In the genomic region with DNA sequence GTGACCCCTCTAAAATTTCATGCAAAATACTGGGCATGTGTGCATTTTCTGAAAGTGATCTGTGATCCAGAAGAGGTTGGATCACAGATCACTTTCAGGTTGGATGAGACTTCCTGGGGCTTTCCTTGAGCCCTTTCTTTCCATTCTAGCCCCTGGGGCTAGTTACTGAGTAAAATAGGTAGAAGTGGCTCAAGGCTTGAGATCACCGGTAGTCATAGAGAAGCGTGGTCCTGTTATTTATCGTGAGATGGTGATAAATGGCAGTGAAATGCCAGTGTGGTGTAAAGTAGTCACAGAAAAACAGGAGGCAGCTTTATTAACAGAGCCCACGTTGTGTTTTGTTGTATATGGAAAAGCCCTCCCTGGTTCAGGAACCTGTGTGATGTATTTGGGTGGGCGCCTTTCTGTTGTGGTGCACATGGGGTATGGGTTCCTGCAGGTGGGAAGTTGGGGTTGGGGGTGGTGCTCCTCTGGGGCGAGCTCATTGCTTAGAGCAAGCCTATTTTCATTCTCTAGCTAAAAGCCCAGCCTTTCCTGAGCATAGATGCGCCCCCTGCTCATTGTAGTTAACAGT, we compare ENCODE assay signal across 12 cellular contexts. TPM values are rescaled to one million over a fixed set of nuclear protein-coding genes. Genes with fewer than 3 reads are reported as not detected.
DNase-seq lines count a peak whose midpoint lies in the region; ATAC-seq and TF ChIP-seq lines count a peak whose summit lies in the region.
"Had no signal": no experiment of that assay in that cellular context is flagged by ENCODE, and none has a peak within 500 bp of the region (broad histone marks: within the 10 kb centered on the region; RNA-seq: fewer than 3 reads in every experiment).

No MANE protein-coding gene starts in this region.

- H2AFZ ChIP-seq in neural progenitor cell (replicated peaks) = no peak overlapping the region

- peak overlapping the region; percentile 84 for H3K27ac ChIP-seq in BLaER1
- H3K27ac ChIP-seq in effector memory CD4-positive, alpha-beta T cell (ENCODE audit: insufficient read depth, low read length, poor library complexity, severe bottlenecking) = peak overlapping the region; percentile 73
- no peak overlapping the region for H3K27ac ChIP-seq in neural progenitor cell

- H3K4me3 ChIP-seq in BLaER1 (no peak overlapping the region), neural progenitor cell (no peak overlapping the region)
- no peak overlapping the region for H3K4me3 ChIP-seq in effector memory CD4-positive, alpha-beta T cell (ENCODE audit: insufficient read depth, low read depth, low read length, poor library complexity, severe bottlenecking)

- H3K4me2 ChIP-seq in BLaER1 (peak overlapping the region; percentile 90), neural progenitor cell (peak overlapping the region; percentile 59)

- H3K9ac ChIP-seq in BLaER1 (peak overlapping the region; percentile 39; the same call in 1 of the 2 replicates), neural progenitor cell (no peak overlapping the region)

- H3K4me1 ChIP-seq in BLaER1 (peaks cover 100% of the 10 kb centered on the region), neural progenitor cell (peaks cover 38% of the 10 kb centered on the region)
- peaks cover 68% of the 10 kb centered on the region for H3K4me1 ChIP-seq in effector memory CD4-positive, alpha-beta T cell (ENCODE audit: control insufficient read depth, insufficient read depth, low read length, poor library complexity, severe bottlenecking)

- H3K27me3 Mint-ChIP-seq in IgD-negative memory B cell = no peaks in the 10 kb centered on the region
- H3K27me3 Mint-ChIP-seq in neural progenitor cell (ENCODE audit: insufficient read depth, low read depth) = peaks cover 7% of the 10 kb centered on the region

- H4K20me1 ChIP-seq in BLaER1 (peaks cover 91% of the 10 kb centered on the region), neural progenitor cell (ENCODE audit: low read depth) (peaks cover 71% of the 10 kb centered on the region)

- H3K27me3 ChIP-seq in BLaER1 = no peaks in the 10 kb centered on the region
- H3K27me3 ChIP-seq in effector memory CD4-positive, alpha-beta T cell (replicated peaks; ENCODE audit: control insufficient read depth, insufficient read depth, low read length, poor library complexity, severe bottlenecking) = no peaks in the 10 kb centered on the region
- no peaks in the 10 kb centered on the region for H3K27me3 ChIP-seq in neural progenitor cell

- H3K36me3 Mint-ChIP-seq in IgD-negative memory B cell (peaks cover 2% of the 10 kb centered on the region), neural progenitor cell (peaks cover 17% of the 10 kb centered on the region)

- peak overlapping the region in 2 of 4 donors; percentile 33 to 56 for H3K4me3 Mint-ChIP-seq in IgD-negative memory B cell
- peak overlapping the region; percentile 55 for H3K4me3 Mint-ChIP-seq in neural progenitor cell

- peaks cover 8% of the 10 kb centered on the region for H3F3A ChIP-seq in neural progenitor cell (ENCODE audit: low read depth)

- no peaks in the 10 kb centered on the region for H3K9me3 Mint-ChIP-seq in IgD-negative memory B cell
- H3K9me3 Mint-ChIP-seq in neural progenitor cell = no peaks in the 10 kb centered on the region

- ATAC-seq in GM18502 (IDR thresholded peaks at IDR 0.05; ENCODE audit: poor library complexity, unreplicated experiment) = no peak
- ATAC-seq in HG02884 (IDR thresholded peaks at IDR 0.05; ENCODE audit: unreplicated experiment) = no peak
- ATAC-seq: sciatic nerve had no signal

- H3K27ac Mint-ChIP-seq in IgD-negative memory B cell = peak overlapping the region; percentile 14 to 89 (median 40)
- H3K27ac Mint-ChIP-seq in neural progenitor cell = peak overlapping the region; percentile 70

- H3K79me2 ChIP-seq in neural progenitor cell (ENCODE audit: low read depth) = peaks cover 64% of the 10 kb centered on the region

- DNase-seq in effector memory CD4-positive, alpha-beta T cell = no peak
- peak; percentile 89 for DNase-seq in neural progenitor cell (ENCODE audit: low spot score)
- DNase-seq in NK-92 (lab: John Stamatoyannopoulos, UW; ENCODE audit: unreplicated experiment) = no peak
- DNase-seq in RKO (ENCODE audit: low spot score) = no peak
- DNase-seq: central memory CD4-positive, alpha-beta T cell; NCI-H446 treated with DMSO at 0.1 percent for 48 hours; stimulated activated naive CD4-positive, alpha-beta T cell treated with Interleukin-2 at 50 U/mL for 16 hours had no signal

- peaks cover 39 to 51% (median 43%) of the 10 kb centered on the region in 3 donors for H3K4me1 Mint-ChIP-seq in IgD-negative memory B cell
- H3K4me1 Mint-ChIP-seq in neural progenitor cell = peaks cover 78% of the 10 kb centered on the region

- H3K36me3 ChIP-seq in BLaER1 (peaks cover 51% of the 10 kb centered on the region), neural progenitor cell (no peaks in the 10 kb centered on the region)
- H3K36me3 ChIP-seq in effector memory CD4-positive, alpha-beta T cell (ENCODE audit: control insufficient read depth, insufficient read depth, low read length) = peaks cover 32% of the 10 kb centered on the region

- H3K9me3 ChIP-seq in BLaER1 = no peaks in the 10 kb centered on the region
- H3K9me3 ChIP-seq in effector memory CD4-positive, alpha-beta T cell (ENCODE audit: control insufficient read depth, low read length) = no peaks in the 10 kb centered on the region
- H3K9me3 ChIP-seq in neural progenitor cell (ENCODE audit: low read depth) = no peaks in the 10 kb centered on the region

- TF ChIP-seq CTCF in neural progenitor cell (IDR thresholded peaks at IDR 0.05) = peak; percentile 8

RNA-seq across cellular contexts. Expression of a gene that starts 34.0 kb away (rescaled TPM):
- not detected for polyA plus RNA-seq in IgD-negative memory B cell
- 0.06 and 0.11 TPM in 2 replicates for total RNA-seq in neural progenitor cell (ENCODE audit: low replicate concordance)

RNA-seq across cellular contexts. Expression of a gene that starts 49.6 kb away (rescaled TPM):
- polyA plus RNA-seq in IgD-negative memory B cell = 45.0 TPM
- 32.7 and 68.9 TPM in 2 replicates for total RNA-seq in neural progenitor cell (ENCODE audit: low replicate concordance)
